In genomic region chr2:112481050-112481527, GRCh38 we compare ENCODE assay signal across 8 cellular contexts. TPM values are rescaled to one million over a fixed set of nuclear protein-coding genes. Genes with fewer than 3 reads are reported as not detected.
DNase-seq lines count a peak whose midpoint lies in the region; ATAC-seq, FAIRE-seq and TF ChIP-seq lines count a peak whose summit lies in the region.

No MANE protein-coding gene starts in this region.

- DNase-seq in A673 (ENCODE audit: low spot score) (peak; percentile 94), NCI-H2196 (lab: John Stamatoyannopoulos, UW; ENCODE audit: unreplicated experiment) (peak; percentile 83), bronchial epithelial cell (ENCODE audit: low read depth) (peak; percentile 74), iris pigment epithelial cell (ENCODE audit: low read depth) (peak; percentile 89)
- peak; percentile 69 to 80 for DNase-seq in stimulated activated CD4-positive, alpha-beta T cell treated with anti-CD3 and anti-CD28 coated beads, Interleukin-12 subunit alpha, Interleukin-12 subunit beta, amount 100 ng/mL, for 24 hours (ENCODE audit: low read depth in 2 of 2)

- H3K9me3 ChIP-seq in A673 (ENCODE audit: low read depth, low read length, poor library complexity, severe bottlenecking) = no peaks in the 10 kb centered on the region

- H3K4me3 ChIP-seq in A673 (ENCODE audit: low read depth, low read length, poor library complexity, severe bottlenecking) = peak overlapping the region; percentile 92
- H3K4me3 ChIP-seq in WI38 (ENCODE audit: low read depth, low read length) = peak overlapping the region; percentile 69
- H3K4me3 ChIP-seq in bronchial epithelial cell (ENCODE audit: low read depth, low read length) = peak overlapping the region; percentile 78

- H3K27me3 ChIP-seq in A673 (replicated peaks; ENCODE audit: insufficient read depth, low read depth, low read length, poor library complexity) (no peaks in the 10 kb centered on the region), bronchial epithelial cell (ENCODE audit: control insufficient read depth, insufficient read depth, low read length) (no peaks in the 10 kb centered on the region)

- peak; percentile 96 for TF ChIP-seq CTCF in A673 (conservative IDR thresholded peaks at IDR 0.05; ENCODE audit: low read depth, low read length)
- peak; percentile 70 for TF ChIP-seq CTCF in WI38 (IDR thresholded peaks at IDR 0.05; ENCODE audit: low read depth, low read length)
- peak; percentile 94 for TF ChIP-seq CTCF in bronchial epithelial cell (IDR thresholded peaks at IDR 0.05; ENCODE audit: insufficient read depth, low read length, severe bottlenecking)

- peaks cover 8% of the 10 kb centered on the region for H3K4me1 ChIP-seq in A673 (ENCODE audit: insufficient read depth, low read length, poor library complexity, severe bottlenecking)

- CTCF ChIA-PET in A673 (lab: Charles Lee) = interaction anchor here (0.6 to 1.1 kb wide), 2 partner anchors 98 to 102 kb away, joined by 4 to 13 read pairs; no protein-coding TSS in a partner anchor

- H3K27ac ChIP-seq in A673 (ENCODE audit: low read depth, low read length, poor library complexity, severe bottlenecking) = peak overlapping the region; percentile 76

- peaks cover 15% of the 10 kb centered on the region for H3K36me3 ChIP-seq in A673 (ENCODE audit: insufficient read depth, low read length, poor library complexity, severe bottlenecking)
- peaks cover 3% of the 10 kb centered on the region for H3K36me3 ChIP-seq in bronchial epithelial cell (ENCODE audit: control insufficient read depth, insufficient read depth, low read length)

- intact Hi-C loops in A673 (cut with micrococcal nuclease; ENCODE audit: unreplicated experiment) = loop anchor here (1.0 to 2.0 kb wide), 2 partner anchors 62 to 101 kb away; partner anchors contain the start of gene POLR1B

- POLR2A ChIA-PET in A673 (lab: Charles Lee; ENCODE audit: low non-redundant PET) = no interaction called here

- no peak for FAIRE-seq in bronchial epithelial cell (lab: Jason Lieb, UNC)

- no TSS peak for BruUV-seq in A673 (replicated peaks; lab: Mats Ljungman, UMichigan)

- ATAC-seq in GM18520 (IDR thresholded peaks at IDR 0.05; ENCODE audit: unreplicated experiment) (peak; percentile 59), HG03066 (IDR thresholded peaks at IDR 0.05; ENCODE audit: low read depth, unreplicated experiment) (peak; percentile 68)

RNA-seq across cellular contexts. Expression of gene TTL, which starts 0.9 kb away (rescaled TPM):
- total RNA-seq in A673 (2021) (119 and 146 TPM in 2 replicates), bronchial epithelial cell (23.2 and 26.6 TPM in 2 replicates)

RNA-seq across cellular contexts. Expression of gene RGPD8, which starts 47.6 kb away (rescaled TPM):
- total RNA-seq in A673 (2021) = 17.5 and 19.9 TPM in 2 replicates
- 6.1 and 13.4 TPM in 2 replicates for total RNA-seq in bronchial epithelial cell

Comparison
In these comparisons a context has a peak if more than half of its experiments do, and no peak if none do; other contexts are left out.
1. Peak in every context shown above with its lines: DNase-seq, ATAC-seq, H3K4me3 ChIP-seq and H3K27ac ChIP-seq.